8 cellular contexts compared by ENCODE assay signal in the genomic region with DNA sequence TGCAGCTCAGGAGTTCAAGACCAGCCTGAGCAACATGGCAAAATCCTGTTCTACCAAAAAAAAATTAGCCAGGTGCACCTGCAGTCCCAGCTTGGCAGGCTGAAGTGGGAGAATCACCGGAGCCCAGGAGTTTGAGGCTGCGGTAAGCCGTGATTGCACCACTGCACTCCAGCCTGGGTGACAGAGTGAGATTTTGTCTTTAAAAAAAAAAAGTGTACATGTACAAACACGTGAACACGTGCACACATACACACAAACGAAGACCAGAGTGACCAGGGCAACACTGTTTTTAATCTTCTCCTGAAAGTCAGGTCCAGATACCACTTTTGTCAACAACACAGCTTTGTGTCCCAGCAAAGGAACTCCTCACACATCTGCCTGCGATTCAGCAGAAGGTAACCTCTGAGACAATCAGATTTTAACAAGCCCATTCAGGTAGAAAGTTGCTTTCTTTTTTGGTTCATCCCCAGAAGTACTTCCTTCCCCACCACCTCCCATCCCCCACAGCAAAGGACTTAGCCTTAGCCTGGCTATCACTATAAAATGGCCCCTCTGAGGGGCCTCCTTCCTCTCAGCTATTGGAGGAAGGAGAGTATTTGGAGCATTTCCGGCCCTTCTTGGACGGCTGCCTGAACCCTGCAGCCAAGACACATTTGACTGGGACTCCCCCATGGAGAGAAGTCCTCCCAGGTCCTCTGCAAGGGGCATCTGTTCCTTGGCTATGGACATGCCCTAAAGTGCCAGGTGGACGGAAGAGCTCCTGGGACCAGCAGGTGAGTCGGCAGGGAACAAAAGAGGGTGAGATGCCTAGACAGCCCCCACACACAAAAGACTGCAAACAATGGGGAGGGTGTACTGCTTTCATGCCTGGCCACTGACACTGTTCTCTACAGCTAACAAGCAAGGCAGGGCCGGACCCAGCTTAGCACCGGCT. TPM values are rescaled to one million over a fixed set of nuclear protein-coding genes. Genes with fewer than 3 reads are reported as not detected.
DNase-seq lines count a peak whose midpoint lies in the region; ATAC-seq and TF ChIP-seq lines count a peak whose summit lies in the region.

No MANE protein-coding gene starts in this region.

- no peaks in the 10 kb centered on the region for H3K9me3 Mint-ChIP-seq in stimulated activated naive CD8-positive, alpha-beta T cell treated with anti-CD3 and anti-CD28 coated beads, Interleukin-15, Interleukin-2, amounts not matched to agents 100 ng/mL and 50 ng/mL, for 24 hours

- DNase-seq in DMS79 (lab: John Stamatoyannopoulos, UW) (peak; percentile 65), caudate nucleus (lab: John Stamatoyannopoulos, UW) (peak in 33 of 61 donors; percentile 16 to 97 (median 39)), kidney tubule cell (ENCODE audit: low spot score) (peak; percentile 68)
- DNase-seq in activated CD8-positive, alpha-beta memory T cell treated with anti-CD3 and anti-CD28 coated beads, Interleukin-2, amount 50 U/mL, for 4 hours = no peak

- peaks cover 99% of the 10 kb centered on the region for H3K4me1 Mint-ChIP-seq in stimulated activated naive CD8-positive, alpha-beta T cell treated with anti-CD3 and anti-CD28 coated beads, Interleukin-15, Interleukin-2, amounts not matched to agents 100 ng/mL and 50 ng/mL, for 24 hours (ENCODE audit: low read depth)

- peak overlapping the region; percentile 88 for H3K27ac Mint-ChIP-seq in stimulated activated naive CD8-positive, alpha-beta T cell treated with anti-CD3 and anti-CD28 coated beads, Interleukin-15, Interleukin-2, amounts not matched to agents 100 ng/mL and 50 ng/mL, for 24 hours

- ATAC-seq in GM19372 (IDR thresholded peaks at IDR 0.05; ENCODE audit: low read depth, unreplicated experiment) (peak; percentile 43), HG03432 (IDR thresholded peaks at IDR 0.05; ENCODE audit: unreplicated experiment) (peak; percentile 69)

- peak overlapping the region; percentile 40 for H3K27ac ChIP-seq in caudate nucleus (ENCODE audit: low read depth, low read length)

- no peaks in the 10 kb centered on the region for H3K27me3 Mint-ChIP-seq in stimulated activated naive CD8-positive, alpha-beta T cell treated with anti-CD3 and anti-CD28 coated beads, Interleukin-15, Interleukin-2, amounts not matched to agents 100 ng/mL and 50 ng/mL, for 24 hours

- H3K36me3 Mint-ChIP-seq in stimulated activated naive CD8-positive, alpha-beta T cell treated with anti-CD3 and anti-CD28 coated beads, Interleukin-15, Interleukin-2, amounts not matched to agents 100 ng/mL and 50 ng/mL, for 24 hours (ENCODE audit: low read depth) = no peaks in the 10 kb centered on the region

- H3K4me3 Mint-ChIP-seq in stimulated activated naive CD8-positive, alpha-beta T cell treated with anti-CD3 and anti-CD28 coated beads, Interleukin-15, Interleukin-2, amounts not matched to agents 100 ng/mL and 50 ng/mL, for 24 hours = peak overlapping the region; percentile 69

TF ChIP-seq in PFSK-1, 5 proteins besides CTCF, POLR2A, EP300 and RAD21:
- no peak for TF ChIP-seq SIN3A (IDR thresholded peaks at IDR 0.05; ENCODE audit: borderline replicate concordance, insufficient read depth, low read length)
- no peak for TF ChIP-seq TAF1 (IDR thresholded peaks at IDR 0.05; ENCODE audit: borderline replicate concordance, insufficient read depth, low read length)
- no peak for TF ChIP-seq FOXP2 (optimal IDR thresholded peaks at IDR 0.05; ENCODE audit: borderline replicate concordance, extremely low read depth, extremely low read length, insufficient read depth)
- peak; percentile 39; the same call in 1 of the 2 replicates for TF ChIP-seq POLR2AphosphoS5 (IDR thresholded peaks at IDR 0.05; ENCODE audit: low read depth, low read length)
- TF ChIP-seq, protein P1, sequence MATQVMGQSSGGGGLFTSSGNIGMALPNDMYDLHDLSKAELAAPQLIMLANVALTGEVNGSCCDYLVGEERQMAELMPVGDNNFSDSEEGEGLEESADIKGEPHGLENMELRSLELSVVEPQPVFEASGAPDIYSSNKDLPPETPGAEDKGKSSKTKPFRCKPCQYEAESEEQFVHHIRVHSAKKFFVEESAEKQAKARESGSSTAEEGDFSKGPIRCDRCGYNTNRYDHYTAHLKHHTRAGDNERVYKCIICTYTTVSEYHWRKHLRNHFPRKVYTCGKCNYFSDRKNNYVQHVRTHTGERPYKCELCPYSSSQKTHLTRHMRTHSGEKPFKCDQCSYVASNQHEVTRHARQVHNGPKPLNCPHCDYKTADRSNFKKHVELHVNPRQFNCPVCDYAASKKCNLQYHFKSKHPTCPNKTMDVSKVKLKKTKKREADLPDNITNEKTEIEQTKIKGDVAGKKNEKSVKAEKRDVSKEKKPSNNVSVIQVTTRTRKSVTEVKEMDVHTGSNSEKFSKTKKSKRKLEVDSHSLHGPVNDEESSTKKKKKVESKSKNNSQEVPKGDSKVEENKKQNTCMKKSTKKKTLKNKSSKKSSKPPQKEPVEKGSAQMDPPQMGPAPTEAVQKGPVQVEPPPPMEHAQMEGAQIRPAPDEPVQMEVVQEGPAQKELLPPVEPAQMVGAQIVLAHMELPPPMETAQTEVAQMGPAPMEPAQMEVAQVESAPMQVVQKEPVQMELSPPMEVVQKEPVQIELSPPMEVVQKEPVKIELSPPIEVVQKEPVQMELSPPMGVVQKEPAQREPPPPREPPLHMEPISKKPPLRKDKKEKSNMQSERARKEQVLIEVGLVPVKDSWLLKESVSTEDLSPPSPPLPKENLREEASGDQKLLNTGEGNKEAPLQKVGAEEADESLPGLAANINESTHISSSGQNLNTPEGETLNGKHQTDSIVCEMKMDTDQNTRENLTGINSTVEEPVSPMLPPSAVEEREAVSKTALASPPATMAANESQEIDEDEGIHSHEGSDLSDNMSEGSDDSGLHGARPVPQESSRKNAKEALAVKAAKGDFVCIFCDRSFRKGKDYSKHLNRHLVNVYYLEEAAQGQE (IDR thresholded peaks at IDR 0.05; ENCODE audit: insufficient read depth in 1 of 2, low read depth in 2 of 2, low read length in 2 of 2) = peak in 1 of 2 experiments; percentile 55; a peak in 1 of 4 replicates

RNA-seq across cellular contexts. Expression of a gene that starts 9.8 kb away (rescaled TPM):
- polyA plus RNA-seq in PFSK-1 (2012; ENCODE audit: insufficient read length, low read depth) = 110 TPM

RNA-seq across cellular contexts. Expression of a gene that starts 18.2 kb away (rescaled TPM):
- polyA plus RNA-seq in PFSK-1 (2012; ENCODE audit: insufficient read length, low read depth) = 1.1 TPM

RNA-seq across cellular contexts. Expression of a gene that starts 54.1 kb away (rescaled TPM):
- 29.2 TPM for polyA plus RNA-seq in PFSK-1 (2012; ENCODE audit: insufficient read length, low read depth)
